8 cellular contexts compared by ENCODE assay signal in genomic region chrX:53093748-53094583, GRCh38. TPM values are rescaled to one million over a fixed set of nuclear protein-coding genes. Genes with fewer than 3 reads are reported as not detected.
DNase-seq lines count a peak whose midpoint lies in the region; ATAC-seq and TF ChIP-seq lines count a peak whose summit lies in the region.

A gene with protein sequence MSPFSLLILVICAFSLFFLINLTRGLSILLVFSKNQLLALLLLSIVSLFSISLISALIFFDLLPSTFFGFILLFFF (plus strand): TSS chrX:53094142. CDS start chrX:53124273, 30,131 bp downstream.

- peak within 1 kb of the TSS; percentile 88 for H3K4me3 Mint-ChIP-seq in activated B cell treated with CpG ODN at 0.5 μM for 24 hours
- H3K4me3 Mint-ChIP-seq in immature natural killer cell: peak within 1 kb of the TSS; percentile 85 to 88 (median 86)

- H3K36me3 ChIP-seq in smooth muscle cell (ENCODE audit: low read depth): no peaks in the 10 kb centered on the region

- peak within 1 kb of the TSS; percentile 85 for H3K4me2 ChIP-seq in smooth muscle cell

- H3K27ac Mint-ChIP-seq in activated B cell treated with CpG ODN at 0.5 μM for 24 hours (peak within 1 kb of the TSS; percentile 85), immature natural killer cell (peak within 1 kb of the TSS; percentile 71 to 91 (median 84))

- H3K27me3 ChIP-seq in AG04450 (ENCODE audit: control insufficient read depth, insufficient read depth, low read length) (no peaks in the 10 kb centered on the region), smooth muscle cell (ENCODE audit: low read depth) (no peaks in the 10 kb centered on the region)

- POLR2A ChIA-PET in AG04450 (lab: Yijun Ruan, JAX): interaction anchor here (1.0 kb wide), 1 partner anchor 12 kb away, joined by 4 read pairs; the partner anchor contains the start of gene TSPYL2
- POLR2A ChIA-PET in activated B cell treated with CpG ODN at 0.5 μM for 24 hours (lab: Charles Lee): interaction anchor here (0.6 to 1.3 kb wide), 4 partner anchors 12 to 951 kb away, joined by 3 to 10 read pairs (median 4); partner anchors contain the start of genes PHF8 and TSPYL2

- DNase-seq in AG04450 (ENCODE audit: low read depth, low spot score): peak; percentile 84
- peak; percentile 99 for DNase-seq in NCI-H2227 (lab: John Stamatoyannopoulos, UW; ENCODE audit: unreplicated experiment)
- peak; percentile 67 for DNase-seq in activated B cell treated with CpG ODN at 0.5 μM for 24 hours
- DNase-seq in central memory CD4-positive, alpha-beta T cell: peak; percentile 83
- peak; percentile 83 to 84 (median 83) for DNase-seq in immature natural killer cell
- DNase-seq in smooth muscle cell (lab: John Stamatoyannopoulos, UW; ENCODE audit: unreplicated experiment): peak; percentile 62

- H4K20me1 ChIP-seq in smooth muscle cell (ENCODE audit: low read depth): no peaks in the 10 kb centered on the region

- TF ChIP-seq CTCF in AG04450 (IDR thresholded peaks at IDR 0.05; ENCODE audit: low read depth, low read length): 0 out of 2 replicates have a peak, but pooled peaks have one; percentile 2
- no peak for TF ChIP-seq CTCF in activated B cell treated with CpG ODN at 0.5 μM for 24 hours (IDR thresholded peaks at IDR 0.05)
- TF ChIP-seq CTCF in smooth muscle cell (IDR thresholded peaks at IDR 0.05; ENCODE audit: borderline replicate concordance, insufficient read depth, poor library complexity, severe bottlenecking): no peak

- no peaks in the 10 kb centered on the region for H3F3A ChIP-seq in smooth muscle cell (ENCODE audit: low read depth)

- H3K4me3 ChIP-seq in AG04450 (ENCODE audit: low read depth, low read length) (peak within 1 kb of the TSS; percentile 72), smooth muscle cell (peak within 1 kb of the TSS; percentile 75)

- H3K9me3 Mint-ChIP-seq in activated B cell treated with CpG ODN at 0.5 μM for 24 hours (no peaks in the 10 kb centered on the region), immature natural killer cell (no peaks in the 10 kb centered on the region)

- H2AFZ ChIP-seq in smooth muscle cell (ENCODE audit: low read depth): peak within 1 kb of the TSS; percentile 87

- WGBS in smooth muscle cell (ENCODE audit: low lambda C conversion rate): 31% methylated on average over 63 of the region's 67 CpGs

- CTCF ChIA-PET in AG04450 (lab: Charles Lee): interaction anchor here (0.6 kb wide), 1 partner anchor 9 kb away, joined by 3 read pairs; no protein-coding TSS in a partner anchor
- CTCF ChIA-PET in activated B cell treated with CpG ODN at 0.5 μM for 24 hours (lab: Charles Lee): no interaction called here

- no peaks in the 10 kb centered on the region for H3K4me1 ChIP-seq in smooth muscle cell (ENCODE audit: low read depth)

- ATAC-seq in GM18907 (IDR thresholded peaks at IDR 0.05; ENCODE audit: unreplicated experiment) (peak; percentile 84), HG03159 (IDR thresholded peaks at IDR 0.05; ENCODE audit: unreplicated experiment) (peak; percentile 68), activated B cell treated with CpG ODN at 0.5 μM for 24 hours (ENCODE audit: low read depth) (peak; percentile 79)

- intact Hi-C loops in activated B cell treated with CpG ODN at 0.5 μM for 24 hours (cut with micrococcal nuclease): loop anchor here (1.0 to 5.0 kb wide), 5 partner anchors 12 to 1088 kb away; partner anchors contain the start of genes FAM120C and TSPYL2

- peak within 1 kb of the TSS; percentile 85 for H3K27ac ChIP-seq in AG04450 (ENCODE audit: low read depth, low read length)
- peak within 1 kb of the TSS; percentile 74 for H3K27ac ChIP-seq in smooth muscle cell (ENCODE audit: low read depth)

- peak within 1 kb of the TSS; percentile 62 for H3K9ac ChIP-seq in smooth muscle cell (ENCODE audit: low read depth)

- H3K4me1 Mint-ChIP-seq in activated B cell treated with CpG ODN at 0.5 μM for 24 hours: peaks cover 20% of the 10 kb centered on the region
- H3K4me1 Mint-ChIP-seq in immature natural killer cell: peaks cover 19 to 26% of the 10 kb centered on the region in 2 donors

- H3K36me3 Mint-ChIP-seq in activated B cell treated with CpG ODN at 0.5 μM for 24 hours (ENCODE audit: low read depth) (peaks cover 3% of the 10 kb centered on the region), immature natural killer cell (no peaks in the 10 kb centered on the region)

- H3K27me3 Mint-ChIP-seq in activated B cell treated with CpG ODN at 0.5 μM for 24 hours (no peaks in the 10 kb centered on the region), immature natural killer cell (ENCODE audit: low read depth in 3 of 3) (peaks cover 0 to 7% (median 3%) of the 10 kb centered on the region in 3 donors)

- H3K9me3 ChIP-seq in AG04450 (ENCODE audit: control insufficient read depth, insufficient read depth, low read length): no peaks in the 10 kb centered on the region
- no peaks in the 10 kb centered on the region for H3K9me3 ChIP-seq in smooth muscle cell (replicated peaks; ENCODE audit: low read depth)

- H3K79me2 ChIP-seq in smooth muscle cell (ENCODE audit: low read depth): peaks cover 8% of the 10 kb centered on the region

RNA-seq across cellular contexts. Expression of the gene that starts here (rescaled TPM):
- 3.2 and 3.8 TPM in 2 replicates for polyA plus RNA-seq in AG04450 (2011; rRNA removed)
- 16.0 and 21.7 TPM in 2 replicates for polyA minus RNA-seq in AG04450 (2011; rRNA and poly(A)+ RNA removed)
- total RNA-seq in activated B cell treated with CpG ODN at 0.5 μM for 24 hours: 11.2 and 12.0 TPM in 2 replicates
- 1 to 10 TPM in 1 of 3 donors, under 1 TPM in 1, not detected in 1; 0.56 to 2.3 TPM for polyA plus RNA-seq in immature natural killer cell
- total RNA-seq in smooth muscle cell: 6.1 and 7.9 TPM in 2 replicates
- polyA plus RNA-seq in smooth muscle cell: 2.6 and 4.6 TPM in 2 replicates

Comparison
In these comparisons a context has a peak if more than half of its experiments do, and no peak if none do; other contexts are left out.
1. Peak in every context shown above with its lines: DNase-seq, ATAC-seq, H3K4me3 ChIP-seq and H3K27ac ChIP-seq.